Comparison of ENCODE assay signal across 11 cellular contexts in the genomic region with DNA sequence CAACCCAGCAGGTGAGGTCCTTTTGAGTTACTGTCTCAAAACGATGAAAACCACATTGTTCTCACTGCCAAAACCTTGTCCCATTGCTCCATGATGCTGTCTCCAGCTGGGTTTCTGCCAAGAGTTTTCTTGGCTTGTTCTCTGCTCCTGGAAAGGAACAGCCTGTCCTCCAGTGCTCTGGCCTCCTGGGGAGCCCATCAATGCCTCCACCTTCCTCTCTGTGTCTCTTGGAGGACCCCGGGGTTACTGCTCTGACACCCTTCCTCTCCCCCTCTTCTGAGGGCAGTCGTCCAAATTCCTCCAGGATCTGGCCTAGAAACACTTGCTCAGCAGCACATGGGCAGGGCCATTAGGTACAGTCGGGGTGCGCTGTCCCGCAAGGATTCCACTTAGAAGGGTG.
A peak's percentile ranks its signal among the peaks of the same experiment; 100 is the strongest.
DNase-seq lines count a peak whose midpoint lies in the region; ATAC-seq and TF ChIP-seq lines count a peak whose summit lies in the region.
"Had no signal": no experiment of that assay in that cellular context is flagged by ENCODE, and none has a peak within 500 bp of the region (broad histone marks: within the 10 kb centered on the region; RNA-seq: fewer than 3 reads in every experiment).

No MANE protein-coding gene starts in this region.

- no peaks in the 10 kb centered on the region for H3K9me3 ChIP-seq in body of pancreas
- H3K9me3 ChIP-seq in right cardiac atrium (ENCODE audit: control insufficient read depth, low read length), result no peaks in the 10 kb centered on the region
- H3K9me3 ChIP-seq in psoas muscle, result no peaks in the 10 kb centered on the region

- H3K27me3 ChIP-seq in body of pancreas, result no peaks in the 10 kb centered on the region
- no peaks in the 10 kb centered on the region for H3K27me3 ChIP-seq in right cardiac atrium (ENCODE audit: control insufficient read depth, insufficient read depth)
- H3K27me3 ChIP-seq in psoas muscle (ENCODE audit: insufficient read depth in 3 of 3, low read length in 2 of 3), result no peaks in the 10 kb centered on the region

- no peak overlapping the region for H3K4me3 ChIP-seq in body of pancreas
- H3K4me3 ChIP-seq in right cardiac atrium (ENCODE audit: low read length), result no peak overlapping the region
- no peak overlapping the region for H3K4me3 ChIP-seq in psoas muscle

- ATAC-seq in body of pancreas, result peak; percentile 73
- peak; percentile 94 for ATAC-seq in right cardiac atrium
- peak; percentile 39 to 88 (median 84) for ATAC-seq in psoas muscle
- no peak for ATAC-seq in HG03342 (IDR thresholded peaks at IDR 0.05; ENCODE audit: unreplicated experiment)

- DNase-seq in DMS79 (lab: John Stamatoyannopoulos, UW), result peak; percentile 18
- DNase-seq in body of pancreas, result peak; percentile 53 to 79 (median 68)
- DNase-seq in right cardiac atrium, result peak; percentile 61 to 85 (median 66)
- peak; percentile 66 to 86 for DNase-seq in psoas muscle
- no peak for DNase-seq in HuH-7.5 (ENCODE audit: low spot score)
- no peak for DNase-seq in SIG-M5 (lab: John Stamatoyannopoulos, UW)
- no peak for DNase-seq in NCI-H526 (lab: John Stamatoyannopoulos, UW)
- DNase-seq: amniotic stem cell, kidney glomerular epithelial cell, NCI-H1105 treated with DMSO at 0.1 percent for 48 hours had no signal

- H3K27ac ChIP-seq in body of pancreas, result peak overlapping the region in 3 of 4 donors; percentile 34 to 61 (median 52)
- no peak overlapping the region for H3K27ac ChIP-seq in right cardiac atrium (ENCODE audit: low read length)
- no peak overlapping the region for H3K27ac ChIP-seq in psoas muscle

- WGBS in body of pancreas, 2 donors, result 34 to 41% methylated on average over 6 of the region's 6 CpGs
- WGBS in right cardiac atrium, result 32% methylated on average over 6 of the region's 6 CpGs
- WGBS in psoas muscle, 3 donors, result 9 to 15% (median 15%) methylated on average over 6 of the region's 6 CpGs

- H3K4me1 ChIP-seq in body of pancreas (peaks cover 19% of the 10 kb centered on the region), right cardiac atrium (ENCODE audit: control insufficient read depth, insufficient read depth, low read length) (peaks cover 4% of the 10 kb centered on the region), psoas muscle (peaks cover 16% of the 10 kb centered on the region)

- H3K36me3 ChIP-seq in body of pancreas (replicated peaks in 1 of 2; ENCODE audit: insufficient read depth in 1 of 2, low read depth in 2 of 2) (no peaks in the 10 kb centered on the region), psoas muscle (ENCODE audit: insufficient read depth in 1 of 2, low read depth in 1 of 2) (no peaks in the 10 kb centered on the region)

- no peak for TF ChIP-seq POLR2A in body of pancreas (IDR thresholded peaks at IDR 0.05)

- intact Hi-C loops in body of pancreas (cut with DNase I) (no loop called here), right cardiac atrium (cut with DNase I) (no loop called here), psoas muscle (cut with DNase I) (loop anchor here in 1 of 2 donors (2.0 to 10.0 kb wide), 2 partner anchors 64 to 118 kb away; partner anchors contain the start of gene RGMA)

- TF ChIP-seq CTCF in body of pancreas (IDR thresholded peaks at IDR 0.05) (no peak), psoas muscle (IDR thresholded peaks at IDR 0.05) (no peak)

Comparison
In these comparisons a context has a peak if more than half of its experiments do, and no peak if none do; other contexts are left out.
1. DNase-seq: peak in DMS79 (single experiment), body of pancreas (4 of 4), right cardiac atrium (3 of 3) and psoas muscle (2 of 2); none in HuH-7.5 (single experiment), SIG-M5 (single experiment) and NCI-H526 (0 of 2).
2. H3K27ac ChIP-seq: peak in body of pancreas (3 of 4); none in right cardiac atrium (single experiment) and psoas muscle (single experiment).